In the genomic region with DNA sequence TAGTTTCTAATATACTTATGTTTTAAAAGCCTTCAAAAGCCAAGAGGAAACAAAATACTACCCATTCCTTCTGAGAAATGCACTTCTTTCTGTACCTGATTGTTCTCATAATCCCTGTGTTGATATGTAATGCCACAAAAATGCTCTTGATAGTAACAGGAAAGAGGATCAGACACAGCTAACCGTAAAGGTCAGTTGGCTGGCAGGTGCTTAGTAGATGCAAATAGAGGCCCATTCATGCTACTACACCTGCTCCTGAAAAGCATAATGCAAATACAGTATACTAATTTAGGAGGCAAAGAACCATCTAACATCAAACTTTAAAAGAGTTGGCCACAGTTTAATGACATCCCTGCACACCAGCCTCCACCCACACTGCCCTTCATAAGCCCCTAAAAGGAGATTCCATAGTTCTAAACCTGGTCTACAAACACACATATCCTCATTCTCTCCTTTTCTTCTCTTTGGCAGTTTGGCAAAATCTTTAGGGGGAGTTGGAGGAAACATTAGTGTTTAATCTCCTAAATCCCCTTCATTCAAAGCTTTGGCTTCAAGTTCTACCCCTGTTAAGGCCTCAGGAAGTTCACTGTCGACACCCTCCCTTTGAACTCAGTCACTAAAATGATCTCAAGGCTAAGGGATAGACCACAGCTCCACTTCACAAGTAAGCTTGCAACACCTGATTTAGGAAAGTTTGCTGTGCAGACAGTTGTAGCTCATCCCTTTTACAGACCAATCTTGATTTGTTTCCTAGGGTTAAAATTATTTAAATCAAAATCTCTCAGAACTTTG, we compare ENCODE assay signal across 11 cellular contexts. TPM values are rescaled to one million over a fixed set of nuclear protein-coding genes. Genes with fewer than 3 reads are reported as not detected.
DNase-seq lines count a peak whose midpoint lies in the region; ATAC-seq and TF ChIP-seq lines count a peak whose summit lies in the region.
"Had no signal": no experiment of that assay in that cellular context is flagged by ENCODE, and none has a peak within 500 bp of the region (broad histone marks: within the 10 kb centered on the region; RNA-seq: fewer than 3 reads in every experiment).

No MANE protein-coding gene starts in this region.

- no peak for ATAC-seq in aorta (ENCODE audit: low FRiP score)

- H3K36me3 ChIP-seq in SJCRH30 (no peaks in the 10 kb centered on the region), prostate gland (no peaks in the 10 kb centered on the region), aorta (ENCODE audit: control insufficient read depth in 1 of 2, insufficient read depth in 2 of 2, low read length in 1 of 2) (no peaks in the 10 kb centered on the region)
- H3K36me3 ChIP-seq: vagina had no signal

- H3K4me3 Mint-ChIP-seq in activated CD4-positive, alpha-beta T cell treated with anti-CD3 and anti-CD28 coated beads, Interleukin-2, amount 10 ng/mL, durations not matched to agents 7 days and 5 days: peak overlapping the region; percentile 40

- H3K4me1 ChIP-seq in SJCRH30: peaks cover 15% of the 10 kb centered on the region
- peaks cover 4% of the 10 kb centered on the region for H3K4me1 ChIP-seq in prostate gland (replicated peaks)
- H3K4me1 ChIP-seq in aorta (ENCODE audit: control insufficient read depth in 1 of 2, insufficient read depth in 2 of 2, low read length in 2 of 2): no peaks in the 10 kb centered on the region

- H3K36me3 Mint-ChIP-seq in activated CD4-positive, alpha-beta T cell treated with anti-CD3 and anti-CD28 coated beads, Interleukin-2, amount 10 ng/mL, durations not matched to agents 7 days and 5 days (ENCODE audit: low read depth): peaks cover 5% of the 10 kb centered on the region

- TF ChIP-seq POLR2A in prostate gland (IDR thresholded peaks at IDR 0.05): no peak

- H3K9me3 Mint-ChIP-seq in activated CD4-positive, alpha-beta T cell treated with anti-CD3 and anti-CD28 coated beads, Interleukin-2, amount 10 ng/mL, durations not matched to agents 7 days and 5 days: no peaks in the 10 kb centered on the region

- no peak for TF ChIP-seq CTCF in prostate gland (IDR thresholded peaks at IDR 0.05)

- H3K27ac ChIP-seq in SJCRH30 (no peak overlapping the region), prostate gland (peak overlapping the region; percentile 46 to 56), aorta (ENCODE audit: low read depth in 1 of 2, low read length in 2 of 2) (no peak overlapping the region), substantia nigra (ENCODE audit: low read depth, low read length, poor library complexity, severe bottlenecking) (no peak overlapping the region)
- H3K27ac ChIP-seq: vagina had no signal

- no peak for DNase-seq in activated CD4-positive, alpha-beta T cell treated with anti-CD3 and anti-CD28 coated beads, Interleukin-2, amount 10 ng/mL, durations not matched to agents 7 days and 5 days
- DNase-seq in activated CD4-positive, alpha-beta T cell treated with anti-CD3 and anti-CD28 coated beads for 48 hours: no peak
- DNase-seq in NCI-H2029 (lab: John Stamatoyannopoulos, UW): peak; percentile 83
- DNase-seq in SJCRH30: peak; percentile 47 to 75
- DNase-seq in prostate gland (ENCODE audit: low spot score): no peak
- no peak for DNase-seq in aorta
- DNase-seq in substantia nigra (lab: John Stamatoyannopoulos, UW): no peak
- no peak for DNase-seq in hippocampal formation (lab: John Stamatoyannopoulos, UW)
- DNase-seq: activated CD4-positive, CD25-positive, alpha-beta regulatory T cell; NCI-H1930 had no signal

- peaks cover 47% of the 10 kb centered on the region for H3K4me1 Mint-ChIP-seq in activated CD4-positive, alpha-beta T cell treated with anti-CD3 and anti-CD28 coated beads, Interleukin-2, amount 10 ng/mL, durations not matched to agents 7 days and 5 days

- CTCF ChIA-PET in activated CD4-positive, alpha-beta T cell treated with anti-CD3 and anti-CD28 coated beads, Interleukin-2, amount 10 ng/mL, durations not matched to agents 7 days and 5 days (lab: Charles Lee): interaction anchor here (1.2 kb wide), 1 partner anchor 115 kb away, joined by 3 read pairs; no protein-coding TSS in a partner anchor

- 41% methylated on average over 2 of the region's 2 CpGs for WGBS in prostate gland
- 86 to 94% methylated on average over 2 of the region's 2 CpGs for WGBS in aorta, 2 donors

- intact Hi-C loops in prostate gland (cut with DNase I) (no loop called here), aorta (cut with DNase I) (no loop called here)

- POLR2A ChIA-PET in activated CD4-positive, alpha-beta T cell treated with anti-CD3 and anti-CD28 coated beads, Interleukin-2, amount 10 ng/mL, durations not matched to agents 7 days and 5 days (lab: Charles Lee): no interaction called here

- peak overlapping the region; percentile 63 for H3K27ac Mint-ChIP-seq in activated CD4-positive, alpha-beta T cell treated with anti-CD3 and anti-CD28 coated beads, Interleukin-2, amount 10 ng/mL, durations not matched to agents 7 days and 5 days

- no peaks in the 10 kb centered on the region; the same call in 1 of the 2 replicates for H3K9me3 ChIP-seq in SJCRH30 (replicated peaks)
- no peaks in the 10 kb centered on the region for H3K9me3 ChIP-seq in prostate gland
- H3K9me3 ChIP-seq in aorta (ENCODE audit: control insufficient read depth, low read length): no peaks in the 10 kb centered on the region
- H3K9me3 ChIP-seq: vagina had no signal

- no peaks in the 10 kb centered on the region for H3K27me3 Mint-ChIP-seq in activated CD4-positive, alpha-beta T cell treated with anti-CD3 and anti-CD28 coated beads, Interleukin-2, amount 10 ng/mL, durations not matched to agents 7 days and 5 days

- H3K27me3 ChIP-seq in SJCRH30 (no peaks in the 10 kb centered on the region), prostate gland (replicated peaks; ENCODE audit: insufficient read depth) (no peaks in the 10 kb centered on the region), aorta (ENCODE audit: control insufficient read depth in 1 of 2, insufficient read depth in 2 of 2, low read length in 1 of 2) (no peaks in the 10 kb centered on the region)
- H3K27me3 ChIP-seq: vagina had no signal

- H3K4me3 ChIP-seq in SJCRH30 (no peak overlapping the region), prostate gland (no peak overlapping the region), aorta (ENCODE audit: low read length in 2 of 2) (no peak overlapping the region)
- H3K4me3 ChIP-seq: vagina had no signal

RNA-seq across cellular contexts. Expression of a gene that starts 2.9 kb away (rescaled TPM):
- 100 to 1,000 TPM; 112 to 115 TPM for total RNA-seq in activated CD4-positive, alpha-beta T cell treated with anti-CD3 and anti-CD28 coated beads, Interleukin-2, amount 10 ng/mL, durations not matched to agents 7 days and 5 days
- 84.6 and 95.1 TPM in 2 replicates for total RNA-seq in SJCRH30 (2014; rRNA removed; shearing (Covaris generic))
- total RNA-seq in prostate gland (100 to 1,000 TPM; 173 to 327 TPM), aorta (100 to 1,000 TPM; 189 to 210 TPM)
- 100 to 1,000 TPM in 1 of 2 donors, 10 to 100 TPM in 1; 56.3 to 153 TPM for polyA plus RNA-seq in aorta

Comparison
In these comparisons a context has a peak if more than half of its experiments do, and no peak if none do; other contexts are left out.
1. DNase-seq: peak in NCI-H2029 (single experiment) and SJCRH30 (2 of 2); none in activated CD4-positive, alpha-beta T cell treated with anti-CD3 and anti-CD28 coated beads, Interleukin-2, amount 10 ng/mL, durations not matched to agents 7 days and 5 days (single experiment), activated CD4-positive, alpha-beta T cell treated with anti-CD3 and anti-CD28 coated beads for 48 hours (single experiment), prostate gland (single experiment), aorta (0 of 2), substantia nigra (0 of 49) and hippocampal formation (0 of 2).
2. H3K27ac ChIP-seq: peak in prostate gland (2 of 2); none in SJCRH30 (single experiment), aorta (0 of 2) and substantia nigra (single experiment).